ENCODE assay signal across 1 cellular context in genomic region chr6:30626484-30627366, GRCh38.
TF ChIP-seq lines count a peak whose summit lies in the region.

ATAT1 (plus strand) TSS chr6:30626874.

TF ChIP-seq in SK-N-SH, 30 proteins besides CTCF, POLR2A, EP300 and RAD21 (continued from another document):
- TF ChIP-seq ZBTB33 (IDR thresholded peaks at IDR 0.05; ENCODE audit: borderline replicate concordance, low read depth) (peak; percentile 34; the same call in 1 of the 2 replicates), YY1 (IDR thresholded peaks at IDR 0.05; ENCODE audit: low read depth) (peak; percentile 67; the same call in 1 of the 2 replicates), NFIC (IDR thresholded peaks at IDR 0.05; ENCODE audit: borderline replicate concordance) (no peak), RXRA (IDR thresholded peaks at IDR 0.05; ENCODE audit: borderline replicate concordance, low read depth) (no peak), MXI1 (IDR thresholded peaks at IDR 0.05; ENCODE audit: low read depth, low read length) (peak; percentile 65), TAF1 (IDR thresholded peaks at IDR 0.05; ENCODE audit: borderline replicate concordance, low read depth, low read length) (peak; percentile 85), PBX3 (IDR thresholded peaks at IDR 0.05) (peak; percentile 61), TEAD4 (IDR thresholded peaks at IDR 0.05; ENCODE audit: borderline replicate concordance, insufficient read depth) (no peak)
